Comparison of ENCODE assay signal across 8 cellular contexts in genomic region chr2:238203973-238204683, GRCh38. TPM values are rescaled to one million over a fixed set of nuclear protein-coding genes. Genes with fewer than 3 reads are reported as not detected.
DNase-seq lines count a peak whose midpoint lies in the region; ATAC-seq and TF ChIP-seq lines count a peak whose summit lies in the region.

No MANE protein-coding gene starts in this region.

- no peaks in the 10 kb centered on the region for H3K9me3 ChIP-seq in BLaER1 treated with 17β-estradiol and CSF1 and Interleukin-3, amounts not matched to agents 10 nM and 100 nM (replicated peaks in 1 of 11)
- H3K9me3 ChIP-seq in RWPE2 (ENCODE audit: severe bottlenecking) (no peaks in the 10 kb centered on the region), osteoblast (ENCODE audit: low read depth, low read length) (no peaks in the 10 kb centered on the region)

- H3K4me2 ChIP-seq in BLaER1 treated with 17β-estradiol and CSF1 and Interleukin-3, amounts not matched to agents 10 nM and 100 nM = peak overlapping the region; percentile 68 to 97 (median 85)
- peak overlapping the region; percentile 85 for H3K4me2 ChIP-seq in osteoblast (ENCODE audit: insufficient read depth, low read length)

- peaks cover 0 to 24% (median 6%) of the 10 kb centered on the region in 11 experiments; a peak in 7 of 22 replicates for H3K36me3 ChIP-seq in BLaER1 treated with 17β-estradiol and CSF1 and Interleukin-3, amounts not matched to agents 10 nM and 100 nM
- H3K36me3 ChIP-seq in H7 (replicated peaks; ENCODE audit: control insufficient read depth, insufficient read depth, low read length) (no peaks in the 10 kb centered on the region), RWPE2 (ENCODE audit: low read depth) (peaks cover 16% of the 10 kb centered on the region; the same call in 1 of the 2 replicates), osteoblast (ENCODE audit: insufficient read depth, low read length) (no peaks in the 10 kb centered on the region)

- no peak for TF ChIP-seq CTCF in RWPE2 (IDR thresholded peaks at IDR 0.05; ENCODE audit: poor library complexity, severe bottlenecking)
- no peak for TF ChIP-seq CTCF in endothelial cell (IDR thresholded peaks at IDR 0.05; ENCODE audit: unreplicated experiment)
- TF ChIP-seq CTCF in osteoblast (IDR thresholded peaks at IDR 0.05; ENCODE audit: extremely low read depth, low read depth, low read length) = no peak

- no peak for ATAC-seq in RWPE2 (ENCODE audit: low read depth)

- peaks cover 9% of the 10 kb centered on the region for H3K36me3 Mint-ChIP-seq in endothelial cell (ENCODE audit: low read depth, unreplicated experiment)

- peak overlapping the region; percentile 100 for H2AFZ ChIP-seq in osteoblast (ENCODE audit: low read length)

- peak overlapping the region; percentile 55 for H3K27ac Mint-ChIP-seq in endothelial cell (ENCODE audit: unreplicated experiment)

- no peak for DNase-seq in H7
- DNase-seq in RWPE2 (ENCODE audit: low spot score) = no peak
- no peak for DNase-seq in endothelial cell (ENCODE audit: low spot score)
- DNase-seq in osteoblast (ENCODE audit: insufficient read length, low spot score, missing footprints) = no peak
- no peak for DNase-seq in OCI-M2 (lab: John Stamatoyannopoulos, UW; ENCODE audit: unreplicated experiment)
- no peak for DNase-seq in medulla oblongata (ENCODE audit: extremely low spot score)
- no peak for DNase-seq in activated CD4-positive, alpha-beta T cell treated with anti-CD3 and anti-CD28 coated beads, Interleukin-2, amount 50 U/mL, for 1 hour

- peak overlapping the region; percentile 87 to 98 (median 98) for H3K4me3 ChIP-seq in BLaER1 treated with 17β-estradiol and CSF1 and Interleukin-3, amounts not matched to agents 10 nM and 100 nM
- H3K4me3 ChIP-seq in H7 (ENCODE audit: insufficient read depth, low read depth, low read length) (peak overlapping the region; percentile 44), RWPE2 (ENCODE audit: severe bottlenecking) (peak overlapping the region; percentile 99), osteoblast (ENCODE audit: insufficient read depth, low read length) (peak overlapping the region; percentile 85)

- peak overlapping the region; percentile 93 for H3K4me3 Mint-ChIP-seq in endothelial cell (ENCODE audit: unreplicated experiment)

- H3K9me3 Mint-ChIP-seq in endothelial cell (ENCODE audit: unreplicated experiment) = no peaks in the 10 kb centered on the region

- peaks cover 33 to 43% (median 41%) of the 10 kb centered on the region in 11 experiments for H4K20me1 ChIP-seq in BLaER1 treated with 17β-estradiol and CSF1 and Interleukin-3, amounts not matched to agents 10 nM and 100 nM
- peaks cover 33% of the 10 kb centered on the region for H4K20me1 ChIP-seq in osteoblast (ENCODE audit: insufficient read depth, low read length)

- peak overlapping the region; percentile 94 to 99 (median 98) for H3K9ac ChIP-seq in BLaER1 treated with 17β-estradiol and CSF1 and Interleukin-3, amounts not matched to agents 10 nM and 100 nM

- peaks cover 10% of the 10 kb centered on the region for H3K4me1 Mint-ChIP-seq in endothelial cell (ENCODE audit: unreplicated experiment)

- peak overlapping the region; percentile 74 to 99 (median 96); a peak in 21 of 22 replicates for H3K27ac ChIP-seq in BLaER1 treated with 17β-estradiol and CSF1 and Interleukin-3, amounts not matched to agents 10 nM and 100 nM
- H3K27ac ChIP-seq in RWPE2 (ENCODE audit: poor library complexity, severe bottlenecking) = peak overlapping the region; percentile 62
- peak overlapping the region; percentile 62 for H3K27ac ChIP-seq in osteoblast (ENCODE audit: low read depth, low read length)

- peaks cover 5% of the 10 kb centered on the region for H3K27me3 Mint-ChIP-seq in endothelial cell (ENCODE audit: unreplicated experiment)

- no peaks in the 10 kb centered on the region for H3K27me3 ChIP-seq in BLaER1 treated with 17β-estradiol and CSF1 and Interleukin-3, amounts not matched to agents 10 nM and 100 nM
- peaks cover 2% of the 10 kb centered on the region; the same call in 1 of the 2 replicates for H3K27me3 ChIP-seq in H7 (ENCODE audit: control insufficient read depth, insufficient read depth, low read length)
- H3K27me3 ChIP-seq in RWPE2 (ENCODE audit: insufficient read depth, poor library complexity, severe bottlenecking) = no peaks in the 10 kb centered on the region
- H3K27me3 ChIP-seq in osteoblast (ENCODE audit: insufficient read depth, low read length) = peaks cover 32% of the 10 kb centered on the region

- peaks cover 43% of the 10 kb centered on the region for H3K79me2 ChIP-seq in osteoblast (ENCODE audit: insufficient read depth, low read length)

- peaks cover 30 to 43% (median 31%) of the 10 kb centered on the region in 10 experiments for H3K4me1 ChIP-seq in BLaER1 treated with 17β-estradiol and CSF1 and Interleukin-3, amounts not matched to agents 10 nM and 100 nM
- H3K4me1 ChIP-seq in RWPE2 (ENCODE audit: insufficient read depth, poor library complexity, severe bottlenecking) (peaks cover 10% of the 10 kb centered on the region), osteoblast (ENCODE audit: insufficient read depth, low read length) (peaks cover 20% of the 10 kb centered on the region)

RNA-seq across cellular contexts. Expression of gene ILKAP, which starts 0.6 kb away (rescaled TPM):
- total RNA-seq in H7 (2014; rRNA removed; shearing (Covaris generic)) = 12.8 and 18.5 TPM in 2 replicates
- 43.0 TPM for total RNA-seq in endothelial cell (ENCODE audit: unreplicated experiment)
- total RNA-seq in osteoblast = 24.2 and 24.5 TPM in 2 replicates

RNA-seq across cellular contexts. Expression of gene HES6, which starts 35.7 kb away (rescaled TPM):
- total RNA-seq in H7 (2014; rRNA removed; shearing (Covaris generic)) = 52.2 and 67.4 TPM in 2 replicates
- 5.0 TPM for total RNA-seq in endothelial cell (ENCODE audit: unreplicated experiment)
- total RNA-seq in osteoblast = 1.8 and 4.0 TPM in 2 replicates

RNA-seq across cellular contexts. Expression of gene ERFE, which starts 45.4 kb away (rescaled TPM):
- total RNA-seq in H7 (2014; rRNA removed; shearing (Covaris generic)) = 8.8 and 11.2 TPM in 2 replicates
- total RNA-seq in endothelial cell (ENCODE audit: unreplicated experiment) (0.41 TPM), osteoblast (0.88 and 1.8 TPM in 2 replicates)

Comparison
In these comparisons a context has a peak if more than half of its experiments do, and no peak if none do; other contexts are left out.
1. H3K4me3 ChIP-seq: peak in every context shown above with its lines; median percentile 99 in RWPE2; 98 in BLaER1 treated with 17β-estradiol and CSF1 and Interleukin-3, amounts not matched to agents 10 nM and 100 nM; 85 in osteoblast; 44 in H7.